Comparison of ENCODE assay signal across 15 cellular contexts in genomic region chr1:5934058-5934884, GRCh38.
"Had no signal": no experiment of that assay in that cellular context is flagged by ENCODE, and none has a peak within 500 bp of the region (broad histone marks: within the 10 kb centered on the region; RNA-seq: fewer than 3 reads in every experiment).

No MANE protein-coding gene starts in this region.

- H3K27ac ChIP-seq: left lung, suprapubic skin, uterus had no signal

- H3K4me3 Mint-ChIP-seq: activated CD8-positive, alpha-beta T cell treated with anti-CD3 and anti-CD28 coated beads for 36 hours; activated naive CD4-positive, alpha-beta T cell treated with anti-CD3 and anti-CD28 coated beads, Interleukin-2, amount 50 U/mL, for 24 hours; brain; endodermal cell; memory B cell; natural killer cell treated with Interleukin-12 subunit alpha and Interleukin-12 subunit beta and Interleukin-15 and Interleukin-18, amount 100 ng/mL, for 72 hours had no signal

- H3K36me3 ChIP-seq: uterus had no signal

- H3K27me3 ChIP-seq: left lung, suprapubic skin, uterus had no signal

- H3K9me3 ChIP-seq: left lung, suprapubic skin, uterus had no signal

- DNase-seq: activated CD8-positive, alpha-beta T cell treated with anti-CD3 and anti-CD28 coated beads for 36 hours; activated T-cell treated with anti-CD3 and anti-CD28 coated beads for 4 hours; amygdala; endodermal cell; glutamatergic neuron; left lung; occipital lobe; stimulated activated CD4-positive, alpha-beta T cell treated with anti-CD3 and anti-CD28 coated beads, Interleukin-12 subunit alpha, Interleukin-12 subunit beta, amount 100 ng/mL, for 4 hours; stimulated activated naive CD4-positive, alpha-beta T cell; uterus had no signal

- H3K4me1 Mint-ChIP-seq: activated naive CD4-positive, alpha-beta T cell treated with anti-CD3 and anti-CD28 coated beads, Interleukin-2, amount 50 U/mL, for 24 hours; endodermal cell; memory B cell had no signal

- H3K4me3 ChIP-seq: left lung, suprapubic skin, uterus had no signal

- H3K4me1 ChIP-seq: left lung, uterus had no signal

- H3K9me3 Mint-ChIP-seq: activated CD8-positive, alpha-beta T cell treated with anti-CD3 and anti-CD28 coated beads for 36 hours; activated naive CD4-positive, alpha-beta T cell treated with anti-CD3 and anti-CD28 coated beads, Interleukin-2, amount 50 U/mL, for 24 hours; memory B cell; natural killer cell treated with Interleukin-12 subunit alpha and Interleukin-12 subunit beta and Interleukin-15 and Interleukin-18, amount 100 ng/mL, for 72 hours had no signal

- ATAC-seq: activated CD8-positive, alpha-beta T cell treated with anti-CD3 and anti-CD28 coated beads for 36 hours; left lung had no signal

- H3K27ac Mint-ChIP-seq: activated CD8-positive, alpha-beta T cell treated with anti-CD3 and anti-CD28 coated beads for 36 hours; activated naive CD4-positive, alpha-beta T cell treated with anti-CD3 and anti-CD28 coated beads, Interleukin-2, amount 50 U/mL, for 24 hours; endodermal cell; memory B cell; natural killer cell treated with Interleukin-12 subunit alpha and Interleukin-12 subunit beta and Interleukin-15 and Interleukin-18, amount 100 ng/mL, for 72 hours had no signal

- H3K27me3 Mint-ChIP-seq: activated CD8-positive, alpha-beta T cell treated with anti-CD3 and anti-CD28 coated beads for 36 hours; activated naive CD4-positive, alpha-beta T cell treated with anti-CD3 and anti-CD28 coated beads, Interleukin-2, amount 50 U/mL, for 24 hours; memory B cell; natural killer cell treated with Interleukin-12 subunit alpha and Interleukin-12 subunit beta and Interleukin-15 and Interleukin-18, amount 100 ng/mL, for 72 hours had no signal
